29 cellular contexts compared by ENCODE assay signal in the genomic region with DNA sequence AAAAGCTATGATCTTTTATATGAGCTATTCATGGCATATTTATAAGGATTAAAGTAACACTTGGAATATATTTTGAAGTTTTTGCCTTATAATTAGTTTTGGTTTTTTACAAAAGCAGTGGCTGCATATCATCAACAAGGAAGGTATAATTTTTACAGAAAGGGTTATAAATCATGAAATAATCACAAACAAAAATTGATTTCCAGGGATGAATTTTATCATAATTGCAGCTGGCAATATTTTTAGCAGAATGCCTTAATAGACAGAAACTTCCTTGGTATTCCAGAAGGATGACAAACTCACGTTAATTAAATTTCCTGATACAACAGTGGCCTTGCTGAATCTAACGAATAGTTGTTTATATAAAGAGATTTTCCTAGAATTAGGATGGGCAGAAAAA.
"Had no signal": no experiment of that assay in that cellular context is flagged by ENCODE, and none has a peak within 500 bp of the region (broad histone marks: within the 10 kb centered on the region; RNA-seq: fewer than 3 reads in every experiment).

No MANE protein-coding gene starts in this region.

- H3K27me3 Mint-ChIP-seq: dendritic cell treated with granulocyte-macrophage colony-stimulating factor and Interleukin-4, amounts not matched to agents 40 ng/mL and 50 ng/mL, for 4 days; effector memory CD8-positive, alpha-beta T cell had no signal

- H3K4me3 Mint-ChIP-seq: dendritic cell treated with granulocyte-macrophage colony-stimulating factor and Interleukin-4, amounts not matched to agents 40 ng/mL and 50 ng/mL, for 4 days; effector memory CD8-positive, alpha-beta T cell; endodermal cell had no signal

- H3K4me1 ChIP-seq: colonic mucosa, esophagus muscularis mucosa, esophagus squamous epithelium, gastrocnemius medialis, gastroesophageal sphincter, heart left ventricle, heart right ventricle had no signal

- ATAC-seq: effector memory CD8-positive, alpha-beta T cell; esophagus mucosa; foreskin keratinocyte; gastrocnemius medialis; gastroesophageal sphincter; heart left ventricle; heart right ventricle had no signal

- H3K4me3 ChIP-seq: colonic mucosa, coronary artery, dorsolateral prefrontal cortex, esophagus muscularis mucosa, esophagus squamous epithelium, gastrocnemius medialis, gastroesophageal sphincter, heart left ventricle, heart right ventricle had no signal

- H3K27ac Mint-ChIP-seq: dendritic cell treated with granulocyte-macrophage colony-stimulating factor and Interleukin-4, amounts not matched to agents 40 ng/mL and 50 ng/mL, for 4 days; effector memory CD8-positive, alpha-beta T cell; endodermal cell had no signal

- DNase-seq: colonic mucosa; cortex of kidney; dermis blood vessel endothelial cell; dorsolateral prefrontal cortex; effector CD4-positive, alpha-beta T cell; effector CD8-positive, alpha-beta T cell; effector memory CD4-positive, alpha-beta T cell; effector memory CD8-positive, alpha-beta T cell; endodermal cell; erythroblast; esophagus squamous epithelium; foreskin fibroblast; foreskin keratinocyte; foreskin melanocyte; gastrocnemius medialis; glutamatergic neuron; head of caudate nucleus; heart left ventricle; heart right ventricle had no signal

- H3K27me3 ChIP-seq: colonic mucosa, dorsolateral prefrontal cortex, esophagus muscularis mucosa, esophagus squamous epithelium, foreskin keratinocyte, gastrocnemius medialis, gastroesophageal sphincter, heart left ventricle, heart right ventricle had no signal

- H3K9me3 ChIP-seq: colonic mucosa, esophagus muscularis mucosa, esophagus squamous epithelium, gastrocnemius medialis, gastroesophageal sphincter, heart left ventricle, heart right ventricle had no signal

- FAIRE-seq: colon, endometrium, endothelial cell of umbilical vein, frontal cortex had no signal

- H3K27ac ChIP-seq: colonic mucosa, coronary artery, dorsolateral prefrontal cortex, epithelial cell of prostate, esophagus muscularis mucosa, esophagus squamous epithelium, foreskin keratinocyte, gastrocnemius medialis, gastroesophageal sphincter, heart left ventricle, heart right ventricle had no signal

- H3K36me3 ChIP-seq: colonic mucosa, esophagus muscularis mucosa, esophagus squamous epithelium, gastrocnemius medialis, gastroesophageal sphincter, heart left ventricle, heart right ventricle had no signal

- H3K9me3 Mint-ChIP-seq: dendritic cell treated with granulocyte-macrophage colony-stimulating factor and Interleukin-4, amounts not matched to agents 40 ng/mL and 50 ng/mL, for 4 days; effector memory CD8-positive, alpha-beta T cell; endodermal cell had no signal
